In genomic region chr3:66989241-66989640, GRCh38 we compare ENCODE assay signal across 2 cellular contexts.
TF ChIP-seq lines count a peak whose summit lies in the region.

No MANE protein-coding gene starts in this region.

TF ChIP-seq in H1, 55 proteins besides CTCF, POLR2A, EP300 and RAD21:
- TF ChIP-seq ASH2L (IDR thresholded peaks at IDR 0.05; ENCODE audit: low read length) (peak; percentile 78), SP2 (IDR thresholded peaks at IDR 0.05; ENCODE audit: low read length) (no peak)

TF ChIP-seq in SK-N-SH, 30 proteins besides CTCF, POLR2A, EP300 and RAD21:
- TF ChIP-seq FOXM1 (IDR thresholded peaks at IDR 0.05; ENCODE audit: low read depth) (no peak), MXI1 (IDR thresholded peaks at IDR 0.05; ENCODE audit: low read depth, low read length) (no peak), ZBTB33 (IDR thresholded peaks at IDR 0.05; ENCODE audit: borderline replicate concordance, low read depth) (no peak), MEF2A (IDR thresholded peaks at IDR 0.05; ENCODE audit: borderline replicate concordance, low read depth) (no peak), SMC3 (IDR thresholded peaks at IDR 0.05; ENCODE audit: low read depth, low read length) (no peak), TEAD4 (IDR thresholded peaks at IDR 0.05; ENCODE audit: borderline replicate concordance, insufficient read depth) (no peak), CHD2 (IDR thresholded peaks at IDR 0.05; ENCODE audit: low read length, partially characterized antibody) (no peak), FOXJ3 (CRISPR knock-in tag; IDR thresholded peaks at IDR 0.05) (no peak), GATA2 (CRISPR knock-in tag; IDR thresholded peaks at IDR 0.05) (no peak), MAX (IDR thresholded peaks at IDR 0.05; ENCODE audit: low read depth) (no peak), RFX5 (IDR thresholded peaks at IDR 0.05; ENCODE audit: low read length) (no peak)
- TF ChIP-seq, protein P1, sequence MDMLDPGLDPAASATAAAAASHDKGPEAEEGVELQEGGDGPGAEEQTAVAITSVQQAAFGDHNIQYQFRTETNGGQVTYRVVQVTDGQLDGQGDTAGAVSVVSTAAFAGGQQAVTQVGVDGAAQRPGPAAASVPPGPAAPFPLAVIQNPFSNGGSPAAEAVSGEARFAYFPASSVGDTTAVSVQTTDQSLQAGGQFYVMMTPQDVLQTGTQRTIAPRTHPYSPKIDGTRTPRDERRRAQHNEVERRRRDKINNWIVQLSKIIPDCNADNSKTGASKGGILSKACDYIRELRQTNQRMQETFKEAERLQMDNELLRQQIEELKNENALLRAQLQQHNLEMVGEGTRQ (IDR thresholded peaks at IDR 0.05; ENCODE audit: borderline replicate concordance, low read depth, low read length), result no peak
